In genomic region chr17:40355123-40355803, GRCh38 we compare ENCODE assay signal across 1 cellular context.
TF ChIP-seq lines count a peak whose summit lies in the region.

No MANE protein-coding gene starts in this region.

TF ChIP-seq in WTC11, 78 proteins besides CTCF, POLR2A, EP300 and RAD21 (continued from another document and continues in another):
- TF ChIP-seq ARID4B (CRISPR knock-in tag; IDR thresholded peaks at IDR 0.05; ENCODE audit: borderline replicate concordance) (0 out of 2 replicates have a peak, but pooled peaks have one; percentile 31), TEAD4 (CRISPR knock-in tag; IDR thresholded peaks at IDR 0.05) (no peak), STAT6 (CRISPR knock-in tag; conservative IDR thresholded peaks at IDR 0.05; ENCODE audit: low read depth) (no peak), ZNF232 (CRISPR knock-in tag; IDR thresholded peaks at IDR 0.05) (no peak), MYBL2 (CRISPR knock-in tag; IDR thresholded peaks at IDR 0.05) (no peak), SMAD4 (CRISPR knock-in tag; IDR thresholded peaks at IDR 0.05) (no peak), E2F5 (CRISPR knock-in tag; IDR thresholded peaks at IDR 0.05) (no peak), ERG (CRISPR knock-in tag; IDR thresholded peaks at IDR 0.05) (no peak), ZNF671 (CRISPR knock-in tag; IDR thresholded peaks at IDR 0.05) (no peak), GABPB1 (CRISPR knock-in tag; IDR thresholded peaks at IDR 0.05) (peak; percentile 50; the same call in 1 of the 2 replicates), IRF1 (CRISPR knock-in tag; IDR thresholded peaks at IDR 0.05) (no peak), ATF6 (CRISPR knock-in tag; IDR thresholded peaks at IDR 0.05) (no peak), GRHL2 (CRISPR knock-in tag; IDR thresholded peaks at IDR 0.05; ENCODE audit: insufficient replicate concordance, severe bottlenecking) (no peak), ZNF281 (CRISPR knock-in tag; IDR thresholded peaks at IDR 0.05) (no peak), MAX (CRISPR knock-in tag; IDR thresholded peaks at IDR 0.05) (no peak), PREB (CRISPR knock-in tag; IDR thresholded peaks at IDR 0.05; ENCODE audit: borderline replicate concordance) (no peak), IRF2 (CRISPR knock-in tag; IDR thresholded peaks at IDR 0.05; ENCODE audit: borderline replicate concordance, low read depth) (no peak), KAT7 (CRISPR knock-in tag; IDR thresholded peaks at IDR 0.05; ENCODE audit: borderline replicate concordance) (no peak), ETV6 (CRISPR knock-in tag; IDR thresholded peaks at IDR 0.05) (no peak), FOXP4 (CRISPR knock-in tag; IDR thresholded peaks at IDR 0.05) (no peak), TEAD1 (CRISPR knock-in tag; IDR thresholded peaks at IDR 0.05) (no peak), ZNF532 (CRISPR knock-in tag; IDR thresholded peaks at IDR 0.05; ENCODE audit: borderline replicate concordance) (no peak), NR3C1 (CRISPR knock-in tag; conservative IDR thresholded peaks at IDR 0.05; ENCODE audit: low read depth) (no peak), FOXJ3 (CRISPR knock-in tag; IDR thresholded peaks at IDR 0.05; ENCODE audit: borderline replicate concordance) (no peak)
